In the genomic region with DNA sequence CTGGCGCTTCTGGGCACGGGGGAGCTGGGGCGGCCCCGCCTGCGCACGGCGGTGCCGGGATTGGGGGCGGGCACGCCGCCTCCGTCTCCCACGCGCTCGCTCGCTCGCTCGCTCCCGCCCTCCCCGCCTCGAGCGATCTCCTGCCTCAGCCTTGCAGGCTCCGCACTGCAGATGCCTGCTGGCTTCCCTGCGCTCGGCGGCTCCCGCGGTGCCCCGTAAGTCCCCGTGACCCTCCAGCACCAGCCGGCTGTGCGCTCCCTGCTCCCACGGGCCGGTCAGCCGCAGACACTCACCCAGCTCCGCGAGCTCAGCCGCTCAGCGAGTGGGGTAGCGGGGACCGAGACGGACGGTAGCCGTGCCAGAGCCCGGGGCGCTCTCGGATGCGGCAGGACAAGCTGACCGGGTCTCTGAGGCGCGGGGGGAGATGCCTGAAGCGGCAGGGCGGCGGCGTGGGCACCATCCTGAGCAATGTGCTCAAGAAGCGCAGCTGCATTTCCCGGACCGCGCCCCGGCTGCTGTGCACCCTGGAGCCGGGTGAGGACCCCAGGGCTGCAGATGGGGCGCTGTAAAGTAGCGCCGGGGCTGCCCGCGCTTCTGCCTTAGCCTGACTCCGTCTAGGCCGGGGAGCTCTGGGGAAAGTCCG, we compare ENCODE assay signal across 8 cellular contexts. TPM values are rescaled to one million over a fixed set of nuclear protein-coding genes. Genes with fewer than 3 reads are reported as not detected.
DNase-seq lines count a peak whose midpoint lies in the region; ATAC-seq and TF ChIP-seq lines count a peak whose summit lies in the region.

A gene with protein sequence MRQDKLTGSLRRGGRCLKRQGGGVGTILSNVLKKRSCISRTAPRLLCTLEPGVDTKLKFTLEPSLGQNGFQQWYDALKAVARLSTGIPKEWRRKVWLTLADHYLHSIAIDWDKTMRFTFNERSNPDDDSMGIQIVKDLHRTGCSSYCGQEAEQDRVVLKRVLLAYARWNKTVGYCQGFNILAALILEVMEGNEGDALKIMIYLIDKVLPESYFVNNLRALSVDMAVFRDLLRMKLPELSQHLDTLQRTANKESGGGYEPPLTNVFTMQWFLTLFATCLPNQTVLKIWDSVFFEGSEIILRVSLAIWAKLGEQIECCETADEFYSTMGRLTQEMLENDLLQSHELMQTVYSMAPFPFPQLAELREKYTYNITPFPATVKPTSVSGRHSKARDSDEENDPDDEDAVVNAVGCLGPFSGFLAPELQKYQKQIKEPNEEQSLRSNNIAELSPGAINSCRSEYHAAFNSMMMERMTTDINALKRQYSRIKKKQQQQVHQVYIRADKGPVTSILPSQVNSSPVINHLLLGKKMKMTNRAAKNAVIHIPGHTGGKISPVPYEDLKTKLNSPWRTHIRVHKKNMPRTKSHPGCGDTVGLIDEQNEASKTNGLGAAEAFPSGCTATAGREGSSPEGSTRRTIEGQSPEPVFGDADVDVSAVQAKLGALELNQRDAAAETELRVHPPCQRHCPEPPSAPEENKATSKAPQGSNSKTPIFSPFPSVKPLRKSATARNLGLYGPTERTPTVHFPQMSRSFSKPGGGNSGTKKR (plus strand): TSS at position 148 of the 643 bp plus-strand sequence. CDS start 233 bp downstream, at position 381.

- POLR2A ChIA-PET in AG04450 (lab: Yijun Ruan, JAX): no interaction called here

- H3K27ac Mint-ChIP-seq in stimulated activated naive CD8-positive, alpha-beta T cell treated with anti-CD3 and anti-CD28 coated beads, Interleukin-15, amount 100 ng/mL, for 72 hours: no peak within 1 kb of the TSS

- CTCF ChIA-PET in AG04450 (lab: Charles Lee): interaction anchor here (0.5 kb wide), 1 partner anchor 1476 kb away, joined by 3 read pairs; no protein-coding TSS in a partner anchor

- peak within 1 kb of the TSS; percentile 48 for H3K4me3 ChIP-seq in AG04450 (ENCODE audit: low read depth, low read length)
- peak within 1 kb of the TSS; percentile 63 for H3K4me3 ChIP-seq in endocrine pancreas (ENCODE audit: control insufficient read depth, insufficient read depth, low read length)
- H3K4me3 ChIP-seq in mesodermal cell (ENCODE audit: extremely low read depth, insufficient read depth, low read length, poor library complexity, severe bottlenecking): peak within 1 kb of the TSS; percentile 36

- DNase-seq in AG04450 (ENCODE audit: low read depth, low spot score) (no peak), GM20000 (ENCODE audit: low spot score) (peak; percentile 65), NCI-H1105 treated with DMSO at 0.1 percent for 48 hours (lab: John Stamatoyannopoulos, UW) (peak; percentile 76), epidermal melanocyte (ENCODE audit: insufficient read length, low spot score) (no peak)
- peak; percentile 20 for DNase-seq in activated CD4-positive, alpha-beta T cell treated with anti-CD3 and anti-CD28 coated beads for 48 hours
- DNase-seq in stimulated activated naive CD8-positive, alpha-beta T cell treated with anti-CD3 and anti-CD28 coated beads, Interleukin-15, amount 100 ng/mL, for 72 hours: peak; percentile 21 to 27

- ATAC-seq in stimulated activated naive CD8-positive, alpha-beta T cell treated with anti-CD3 and anti-CD28 coated beads, Interleukin-15, amount 100 ng/mL, for 72 hours: peak; percentile 76

- H3K36me3 ChIP-seq in endocrine pancreas (ENCODE audit: control insufficient read depth, insufficient read depth, low read length) (no peaks in the 10 kb centered on the region), mesodermal cell (ENCODE audit: control insufficient read depth, insufficient read depth, low read length) (no peaks in the 10 kb centered on the region)

- 1% methylated on average over 54 to 66 of the region's 69 CpGs for WGBS in mesodermal cell (ENCODE audit: insufficient coverage in 2 of 2), 2 experiments

- TF ChIP-seq CTCF in AG04450 (IDR thresholded peaks at IDR 0.05; ENCODE audit: low read depth, low read length): no peak
- no peak for TF ChIP-seq CTCF in GM20000 (IDR thresholded peaks at IDR 0.05; ENCODE audit: extremely low read depth, missing control alignments)

- peaks cover 48% of the 10 kb centered on the region for H3K27me3 ChIP-seq in AG04450 (ENCODE audit: control insufficient read depth, insufficient read depth, low read length)
- no peaks in the 10 kb centered on the region for H3K27me3 ChIP-seq in endocrine pancreas (ENCODE audit: control insufficient read depth, insufficient read depth, low read length)

- H3K9me3 Mint-ChIP-seq in stimulated activated naive CD8-positive, alpha-beta T cell treated with anti-CD3 and anti-CD28 coated beads, Interleukin-15, amount 100 ng/mL, for 72 hours: no peaks in the 10 kb centered on the region

- H3K27ac ChIP-seq in AG04450 (ENCODE audit: low read depth, low read length) (no peak within 1 kb of the TSS), mesodermal cell (ENCODE audit: low read depth, low read length, severe bottlenecking) (no peak within 1 kb of the TSS)

- peaks cover 67% of the 10 kb centered on the region for H3K27me3 Mint-ChIP-seq in stimulated activated naive CD8-positive, alpha-beta T cell treated with anti-CD3 and anti-CD28 coated beads, Interleukin-15, amount 100 ng/mL, for 72 hours

- peak within 1 kb of the TSS; percentile 82 to 94 for H3K4me3 Mint-ChIP-seq in stimulated activated naive CD8-positive, alpha-beta T cell treated with anti-CD3 and anti-CD28 coated beads, Interleukin-15, amount 100 ng/mL, for 72 hours

- H3K4me1 Mint-ChIP-seq in stimulated activated naive CD8-positive, alpha-beta T cell treated with anti-CD3 and anti-CD28 coated beads, Interleukin-15, amount 100 ng/mL, for 72 hours: peaks cover 26% of the 10 kb centered on the region

- peak within 1 kb of the TSS; percentile 45 for H3K9ac ChIP-seq in endocrine pancreas (ENCODE audit: control insufficient read depth, insufficient read depth, low read length)

- H3K4me1 ChIP-seq in endocrine pancreas (ENCODE audit: control insufficient read depth, insufficient read depth, low read length) (no peaks in the 10 kb centered on the region), mesodermal cell (ENCODE audit: control insufficient read depth, insufficient read depth, low read length, poor library complexity, severe bottlenecking) (peaks cover 4% of the 10 kb centered on the region)

- H3K9me3 ChIP-seq in AG04450 (ENCODE audit: control insufficient read depth, insufficient read depth, low read length) (peaks cover 2% of the 10 kb centered on the region), endocrine pancreas (ENCODE audit: control insufficient read depth, low read length) (no peaks in the 10 kb centered on the region), mesodermal cell (ENCODE audit: control insufficient read depth, low read length) (peaks cover 3% of the 10 kb centered on the region)

RNA-seq across cellular contexts. Expression of the gene that starts here (rescaled TPM):
- polyA plus RNA-seq in AG04450 (2011; rRNA removed): 0.40 and 0.57 TPM in 2 replicates
- 1.1 and 1.6 TPM in 2 replicates for polyA minus RNA-seq in AG04450 (2011; rRNA and poly(A)+ RNA removed)
- 1.4 TPM for polyA plus RNA-seq in mesodermal cell (2013, experiment 1 of 2)
- polyA plus RNA-seq in mesodermal cell (2013, experiment 2 of 2): 0.66 TPM

Comparison
In these comparisons a context has a peak if more than half of its experiments do, and no peak if none do; other contexts are left out.
1. DNase-seq: peak in GM20000 (single experiment), NCI-H1105 treated with DMSO at 0.1 percent for 48 hours (single experiment), activated CD4-positive, alpha-beta T cell treated with anti-CD3 and anti-CD28 coated beads for 48 hours (single experiment) and stimulated activated naive CD8-positive, alpha-beta T cell treated with anti-CD3 and anti-CD28 coated beads, Interleukin-15, amount 100 ng/mL, for 72 hours (2 of 2); none in AG04450 (single experiment) and epidermal melanocyte (single experiment).
2. Peak in every context shown above with its lines, with median percentiles within 50 percentile points of each other: H3K4me3 ChIP-seq.